ENCODE assay signal across 33 cellular contexts in genomic region chr11:118947091-118947490, GRCh38. TPM values are rescaled to one million over a fixed set of nuclear protein-coding genes. Genes with fewer than 3 reads are reported as not detected.
"Had no signal": no experiment of that assay in that cellular context is flagged by ENCODE, and none has a peak within 500 bp of the region (broad histone marks: within the 10 kb centered on the region; RNA-seq: fewer than 3 reads in every experiment).

No MANE protein-coding gene starts in this region.

- H3K4me1 Mint-ChIP-seq: immature natural killer cell; mesothelial cell of epicardium; naive B cell; natural killer cell; stimulated activated effector memory CD8-positive, alpha-beta T cell treated with anti-CD3 and anti-CD28 coated beads, Interleukin-12 subunit alpha, Interleukin-12 subunit beta, amount 100 ng/mL, for 72 hours had no signal

- H3K9me3 Mint-ChIP-seq: immature natural killer cell; mesothelial cell of epicardium; naive B cell; natural killer cell; stimulated activated effector memory CD8-positive, alpha-beta T cell treated with anti-CD3 and anti-CD28 coated beads, Interleukin-12 subunit alpha, Interleukin-12 subunit beta, amount 100 ng/mL, for 72 hours; stimulated activated naive CD8-positive, alpha-beta T cell treated with anti-CD3 and anti-CD28 coated beads, Interleukin-15, Interleukin-2, amounts not matched to agents 100 ng/mL and 50 ng/mL, for 24 hours had no signal

- H3K4me1 ChIP-seq: left ventricle myocardium inferior, pancreas, prostate gland, sigmoid colon, spleen, suprapubic skin, tibial artery, upper lobe of right lung had no signal

- H3K27ac ChIP-seq: left ventricle myocardium inferior, pancreas, prostate gland, sigmoid colon, spleen, suprapubic skin, thoracic aorta, tibial artery, upper lobe of right lung had no signal

- H3K9me3 ChIP-seq: left ventricle myocardium inferior, pancreas, prostate gland, sigmoid colon, spleen, suprapubic skin, thoracic aorta, tibial artery, upper lobe of right lung had no signal

- H3K27me3 Mint-ChIP-seq: stimulated activated naive CD8-positive, alpha-beta T cell treated with anti-CD3 and anti-CD28 coated beads, Interleukin-15, Interleukin-2, amounts not matched to agents 100 ng/mL and 50 ng/mL, for 24 hours had no signal

- H3K27ac Mint-ChIP-seq: mesothelial cell of epicardium; natural killer cell; stimulated activated effector memory CD8-positive, alpha-beta T cell treated with anti-CD3 and anti-CD28 coated beads, Interleukin-12 subunit alpha, Interleukin-12 subunit beta, amount 100 ng/mL, for 72 hours; stimulated activated naive CD8-positive, alpha-beta T cell treated with anti-CD3 and anti-CD28 coated beads, Interleukin-15, Interleukin-2, amounts not matched to agents 100 ng/mL and 50 ng/mL, for 24 hours had no signal

- H3K36me3 ChIP-seq: left ventricle myocardium inferior, pancreas, prostate gland, sigmoid colon, spleen, suprapubic skin, thoracic aorta, tibial artery, upper lobe of right lung had no signal

- FAIRE-seq: islet of Langerhans, pancreas, small intestine, urothelium cell line had no signal

- ATAC-seq: natural killer cell; pancreas; right cardiac atrium; stimulated activated effector memory CD8-positive, alpha-beta T cell treated with anti-CD3 and anti-CD28 coated beads, Interleukin-12 subunit alpha, Interleukin-12 subunit beta, amount 100 ng/mL, for 72 hours; upper lobe of right lung had no signal

- DNase-seq: hypothalamus; immature natural killer cell; left ventricle myocardium inferior; mesendoderm; naive B cell; natural killer cell; nucleus accumbens; pancreas; retina; right cardiac atrium; sigmoid colon; small intestine; spleen; stimulated activated CD4-positive, alpha-beta T cell treated with anti-CD3 and anti-CD28 coated beads, Interleukin-4, amount 100 ng/mL, for 24 hours; stimulated activated naive CD4-positive, alpha-beta T cell; tibial artery; trophoblast cell; upper lobe of right lung had no signal

- H3K36me3 Mint-ChIP-seq: immature natural killer cell; mesothelial cell of epicardium; naive B cell; natural killer cell; stimulated activated effector memory CD8-positive, alpha-beta T cell treated with anti-CD3 and anti-CD28 coated beads, Interleukin-12 subunit alpha, Interleukin-12 subunit beta, amount 100 ng/mL, for 72 hours had no signal

- H3K4me3 Mint-ChIP-seq: immature natural killer cell; mesothelial cell of epicardium; naive B cell; natural killer cell; stimulated activated effector memory CD8-positive, alpha-beta T cell treated with anti-CD3 and anti-CD28 coated beads, Interleukin-12 subunit alpha, Interleukin-12 subunit beta, amount 100 ng/mL, for 72 hours; stimulated activated naive CD8-positive, alpha-beta T cell treated with anti-CD3 and anti-CD28 coated beads, Interleukin-15, Interleukin-2, amounts not matched to agents 100 ng/mL and 50 ng/mL, for 24 hours had no signal

- H3K27me3 ChIP-seq: pancreas, sigmoid colon, suprapubic skin had no signal

- H3K4me3 ChIP-seq: left ventricle myocardium inferior, lung, pancreas, prostate gland, sigmoid colon, spleen, suprapubic skin, thoracic aorta, tibial artery, upper lobe of right lung had no signal

RNA-seq across cellular contexts. Expression of gene UPK2, which starts 9.0 kb away (rescaled TPM):
- total RNA-seq: left ventricle myocardium inferior, lower leg skin, lung, mononuclear cell, osteoblast, prostate gland, right cardiac atrium, sigmoid colon, spleen, subcutaneous adipose tissue, suprapubic skin, thoracic aorta, upper lobe of right lung had no signal
- polyA plus RNA-seq: neural cell, right cardiac atrium, sigmoid colon, small intestine had no signal

RNA-seq across cellular contexts. Expression of gene FOXR1, which starts 24.5 kb away (rescaled TPM):
- total RNA-seq: kidney epithelial cell, left ventricle myocardium inferior, lower leg skin, lung, mesothelial cell of epicardium, mononuclear cell, natural killer cell, osteoblast, pancreas, right cardiac atrium, sigmoid colon, spleen, subcutaneous adipose tissue, suprapubic skin, thoracic aorta, upper lobe of right lung had no signal
- polyA plus RNA-seq: immature natural killer cell, lung, neural cell, pancreas, right cardiac atrium, sigmoid colon, small intestine, spleen had no signal
